1 cellular context compared by ENCODE assay signal in the genomic region with DNA sequence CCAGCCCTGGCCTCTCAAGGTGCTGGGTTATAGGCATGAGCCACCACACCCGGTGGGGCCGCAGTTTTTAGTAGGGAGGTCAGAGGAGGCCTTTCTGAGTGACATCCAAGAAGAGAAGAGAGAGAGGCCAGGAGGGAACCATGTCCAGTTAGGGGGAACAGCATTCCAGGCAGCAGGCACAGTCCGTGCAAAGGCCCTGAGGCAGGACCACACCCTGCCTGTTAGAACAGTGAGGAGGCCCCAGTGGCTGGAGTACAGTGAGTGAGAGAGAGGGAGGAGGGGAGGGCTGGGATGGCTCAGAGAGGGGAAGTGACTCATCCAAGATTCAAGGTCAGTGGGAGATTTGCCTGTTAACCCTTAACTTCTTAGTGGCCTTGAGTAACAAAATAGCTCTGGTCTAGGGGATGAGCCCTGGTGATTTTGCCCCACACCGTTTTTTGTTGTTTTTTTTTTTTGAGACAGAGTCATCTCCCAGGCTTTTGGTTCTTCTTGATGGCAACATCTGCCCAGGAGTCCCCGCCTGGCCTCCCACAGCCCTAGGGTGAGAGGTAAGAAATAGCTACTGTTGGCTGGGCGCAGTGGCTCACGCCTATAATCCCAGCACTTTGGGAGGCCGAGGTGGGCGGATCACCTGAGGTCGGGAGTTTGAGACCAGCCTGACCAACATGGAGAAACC.
TF ChIP-seq lines count a peak whose summit lies in the region.

No MANE protein-coding gene starts in this region.

TF ChIP-seq in K562, 482 proteins besides CTCF, POLR2A, EP300 and RAD21 (continued from another document and continues in another):
- TF ChIP-seq REST (CRISPR knock-in tag; IDR thresholded peaks at IDR 0.05; ENCODE audit: low read depth) (no peak), ZKSCAN3 (CRISPR knock-in tag; IDR thresholded peaks at IDR 0.05) (no peak), PHB2 (IDR thresholded peaks at IDR 0.05; ENCODE audit: low read depth) (no peak), ZBTB43 (CRISPR knock-in tag; IDR thresholded peaks at IDR 0.05) (no peak), SMARCA4 (IDR thresholded peaks at IDR 0.05) (peak; percentile 95), PBX2 (CRISPR knock-in tag; IDR thresholded peaks at IDR 0.05; ENCODE audit: low read depth) (no peak), PBX2 (tag; conservative IDR thresholded peaks at IDR 0.05; ENCODE audit: low read depth) (no peak), E4F1 (CRISPR knock-in tag; IDR thresholded peaks at IDR 0.05; ENCODE audit: borderline replicate concordance) (no peak), THAP12 (CRISPR knock-in tag; IDR thresholded peaks at IDR 0.05) (peak; percentile 48; the same call in 1 of the 2 replicates), ARHGAP35 (IDR thresholded peaks at IDR 0.05; ENCODE audit: partially characterized antibody) (peak; percentile 13), THRB (CRISPR knock-in tag; conservative IDR thresholded peaks at IDR 0.05) (0 out of 2 replicates have a peak, but pooled peaks have one; percentile 35), NCOA4 (IDR thresholded peaks at IDR 0.05; ENCODE audit: partially characterized antibody) (peak; percentile 2), NEUROD1 (IDR thresholded peaks at IDR 0.05; ENCODE audit: borderline replicate concordance, low read depth, low read length, partially characterized antibody) (peak; percentile 84), HDGF (IDR thresholded peaks at IDR 0.05) (peak; percentile 96), TRIM28 (IDR thresholded peaks at IDR 0.05) (peak; percentile 93), ZFX (CRISPR knock-in tag; IDR thresholded peaks at IDR 0.05) (peak; percentile 71), SIN3A (IDR thresholded peaks at IDR 0.05; ENCODE audit: borderline replicate concordance in 2 of 2, control insufficient read depth in 1 of 2, low read depth in 2 of 2, low read length in 2 of 2) (no peak), BACH1 (tag; IDR thresholded peaks at IDR 0.05) (no peak), ETV6 (IDR thresholded peaks at IDR 0.05; ENCODE audit: borderline replicate concordance in 1 of 2, low read depth in 2 of 2, low read length in 1 of 2) (no peak), ETV6 (CRISPR knock-in tag; IDR thresholded peaks at IDR 0.05; ENCODE audit: borderline replicate concordance) (no peak), MITF (IDR thresholded peaks at IDR 0.05) (no peak), ZNF511 (CRISPR knock-in tag; IDR thresholded peaks at IDR 0.05) (no peak), SPI1 (IDR thresholded peaks at IDR 0.05; ENCODE audit: borderline replicate concordance, low read depth, low read length) (peak; percentile 96), POLR2B (IDR thresholded peaks at IDR 0.05; ENCODE audit: low read depth, partially characterized antibody) (no peak), SMAD1 (IDR thresholded peaks at IDR 0.05; ENCODE audit: low read depth, low read length, partially characterized antibody) (no peak), RBBP5 (IDR thresholded peaks at IDR 0.05; ENCODE audit: borderline replicate concordance, insufficient read depth, low read length, poor library complexity, severe bottlenecking) (no peak), ELF1 (tag; IDR thresholded peaks at IDR 0.05) (no peak), MYC (IDR thresholded peaks at IDR 0.05; ENCODE audit: low read depth, low read length) (0 out of 2 replicates have a peak, but pooled peaks have one; percentile 47), MYC (CRISPR knock-in tag; IDR thresholded peaks at IDR 0.05; ENCODE audit: borderline replicate concordance, low read depth) (no peak), NR2C2 (CRISPR knock-in tag; IDR thresholded peaks at IDR 0.05) (peak; percentile 70; the same call in 1 of the 2 replicates), NR2C2 (tag; IDR thresholded peaks at IDR 0.05) (peak; percentile 49; the same call in 1 of the 2 replicates)
- TF ChIP-seq, protein P1, sequence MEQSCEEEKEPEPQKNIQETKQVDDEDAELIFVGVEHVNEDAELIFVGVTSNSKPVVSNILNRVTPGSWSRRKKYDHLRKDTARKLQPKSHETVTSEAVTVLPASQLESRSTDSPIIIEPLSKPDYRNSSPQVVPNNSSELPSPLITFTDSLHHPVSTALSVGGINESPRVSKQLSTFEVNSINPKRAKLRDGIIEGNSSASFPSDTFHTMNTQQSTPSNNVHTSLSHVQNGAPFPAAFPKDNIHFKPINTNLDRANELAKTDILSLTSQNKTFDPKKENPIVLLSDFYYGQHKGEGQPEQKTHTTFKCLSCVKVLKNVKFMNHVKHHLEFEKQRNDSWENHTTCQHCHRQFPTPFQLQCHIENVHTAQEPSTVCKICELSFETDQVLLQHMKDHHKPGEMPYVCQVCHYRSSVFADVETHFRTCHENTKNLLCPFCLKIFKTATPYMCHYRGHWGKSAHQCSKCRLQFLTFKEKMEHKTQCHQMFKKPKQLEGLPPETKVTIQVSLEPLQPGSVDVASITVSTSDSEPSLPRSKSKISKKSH (CRISPR knock-in tag; IDR thresholded peaks at IDR 0.05), result no peak
